Comparison of ENCODE assay signal across 1 cellular context in the genomic region with DNA sequence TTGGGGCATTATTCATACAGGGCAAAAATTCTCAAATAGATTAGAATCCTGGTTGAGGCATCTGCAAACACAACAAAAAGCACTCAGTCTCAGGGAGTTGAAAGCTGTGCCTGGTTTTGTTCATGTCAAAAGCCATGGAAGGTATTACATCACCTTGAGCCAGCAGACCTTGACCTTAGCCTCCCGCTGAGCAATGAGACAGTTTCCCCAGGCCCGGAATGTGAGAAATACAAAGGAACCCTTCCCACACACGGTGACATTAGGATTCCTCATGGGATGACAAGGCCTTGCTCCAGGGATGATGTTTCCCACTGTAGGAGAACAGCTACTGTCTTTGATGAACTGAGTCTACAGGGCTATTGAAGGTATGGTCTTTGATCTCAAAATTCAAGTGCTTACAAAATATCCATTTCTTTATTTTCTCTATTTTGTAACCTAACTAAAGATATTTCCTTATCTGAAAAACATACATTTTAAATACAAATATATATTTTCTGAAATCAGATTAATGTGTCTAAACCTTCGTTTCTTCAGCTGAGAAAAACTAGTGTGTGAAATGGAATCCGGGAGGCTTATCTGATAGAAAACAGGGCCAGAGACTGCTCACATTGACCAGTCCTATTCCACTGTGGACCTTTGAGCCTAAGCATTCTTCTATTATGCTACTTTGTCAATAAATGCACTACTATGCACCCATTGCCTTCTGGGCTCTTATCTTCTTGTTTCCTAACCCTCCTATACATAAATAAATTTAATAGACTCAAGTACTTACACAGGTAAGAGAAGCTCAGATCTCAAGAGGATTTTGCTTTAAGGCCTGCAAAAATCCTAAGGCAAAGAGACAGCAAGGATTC.
A peak's percentile ranks its signal among the peaks of the same experiment; 100 is the strongest.
TF ChIP-seq lines count a peak whose summit lies in the region.

No MANE protein-coding gene starts in this region.

TF ChIP-seq in HepG2, 621 proteins besides CTCF, POLR2A, EP300 and RAD21 (continued from another document and continues in another):
- TF ChIP-seq, protein P1, sequence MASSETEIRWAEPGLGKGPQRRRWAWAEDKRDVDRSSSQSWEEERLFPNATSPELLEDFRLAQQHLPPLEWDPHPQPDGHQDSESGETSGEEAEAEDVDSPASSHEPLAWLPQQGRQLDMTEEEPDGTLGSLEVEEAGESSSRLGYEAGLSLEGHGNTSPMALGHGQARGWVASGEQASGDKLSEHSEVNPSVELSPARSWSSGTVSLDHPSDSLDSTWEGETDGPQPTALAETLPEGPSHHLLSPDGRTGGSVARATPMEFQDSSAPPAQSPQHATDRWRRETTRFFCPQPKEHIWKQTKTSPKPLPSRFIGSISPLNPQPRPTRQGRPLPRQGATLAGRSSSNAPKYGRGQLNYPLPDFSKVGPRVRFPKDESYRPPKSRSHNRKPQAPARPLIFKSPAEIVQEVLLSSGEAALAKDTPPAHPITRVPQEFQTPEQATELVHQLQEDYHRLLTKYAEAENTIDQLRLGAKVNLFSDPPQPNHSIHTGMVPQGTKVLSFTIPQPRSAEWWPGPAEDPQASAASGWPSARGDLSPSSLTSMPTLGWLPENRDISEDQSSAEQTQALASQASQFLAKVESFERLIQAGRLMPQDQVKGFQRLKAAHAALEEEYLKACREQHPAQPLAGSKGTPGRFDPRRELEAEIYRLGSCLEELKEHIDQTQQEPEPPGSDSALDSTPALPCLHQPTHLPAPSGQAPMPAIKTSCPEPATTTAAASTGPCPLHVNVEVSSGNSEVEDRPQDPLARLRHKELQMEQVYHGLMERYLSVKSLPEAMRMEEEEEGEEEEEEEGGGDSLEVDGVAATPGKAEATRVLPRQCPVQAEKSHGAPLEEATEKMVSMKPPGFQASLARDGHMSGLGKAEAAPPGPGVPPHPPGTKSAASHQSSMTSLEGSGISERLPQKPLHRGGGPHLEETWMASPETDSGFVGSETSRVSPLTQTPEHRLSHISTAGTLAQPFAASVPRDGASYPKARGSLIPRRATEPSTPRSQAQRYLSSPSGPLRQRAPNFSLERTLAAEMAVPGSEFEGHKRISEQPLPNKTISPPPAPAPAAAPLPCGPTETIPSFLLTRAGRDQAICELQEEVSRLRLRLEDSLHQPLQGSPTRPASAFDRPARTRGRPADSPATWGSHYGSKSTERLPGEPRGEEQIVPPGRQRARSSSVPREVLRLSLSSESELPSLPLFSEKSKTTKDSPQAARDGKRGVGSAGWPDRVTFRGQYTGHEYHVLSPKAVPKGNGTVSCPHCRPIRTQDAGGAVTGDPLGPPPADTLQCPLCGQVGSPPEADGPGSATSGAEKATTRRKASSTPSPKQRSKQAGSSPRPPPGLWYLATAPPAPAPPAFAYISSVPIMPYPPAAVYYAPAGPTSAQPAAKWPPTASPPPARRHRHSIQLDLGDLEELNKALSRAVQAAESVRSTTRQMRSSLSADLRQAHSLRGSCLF (CRISPR knock-in tag; IDR thresholded peaks at IDR 0.05; ENCODE audit: borderline replicate concordance), result no peak
- no peak for TF ChIP-seq SNRNP70 (IDR thresholded peaks at IDR 0.05; ENCODE audit: low read depth, low read length)
- TF ChIP-seq, protein P2, sequence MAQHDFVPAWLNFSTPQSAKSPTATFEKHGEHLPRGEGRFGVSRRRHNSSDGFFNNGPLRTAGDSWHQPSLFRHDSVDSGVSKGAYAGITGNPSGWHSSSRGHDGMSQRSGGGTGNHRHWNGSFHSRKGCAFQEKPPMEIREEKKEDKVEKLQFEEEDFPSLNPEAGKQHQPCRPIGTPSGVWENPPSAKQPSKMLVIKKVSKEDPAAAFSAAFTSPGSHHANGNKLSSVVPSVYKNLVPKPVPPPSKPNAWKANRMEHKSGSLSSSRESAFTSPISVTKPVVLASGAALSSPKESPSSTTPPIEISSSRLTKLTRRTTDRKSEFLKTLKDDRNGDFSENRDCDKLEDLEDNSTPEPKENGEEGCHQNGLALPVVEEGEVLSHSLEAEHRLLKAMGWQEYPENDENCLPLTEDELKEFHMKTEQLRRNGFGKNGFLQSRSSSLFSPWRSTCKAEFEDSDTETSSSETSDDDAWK (CRISPR knock-in tag; IDR thresholded peaks at IDR 0.05), result no peak
- no peak for TF ChIP-seq ZNF670 (CRISPR knock-in tag; IDR thresholded peaks at IDR 0.05; ENCODE audit: borderline replicate concordance)
- TF ChIP-seq EEA1 (CRISPR knock-in tag; IDR thresholded peaks at IDR 0.05; ENCODE audit: borderline replicate concordance), result no peak
- 0 out of 2 replicates have a peak, but pooled peaks have one; percentile 44 for TF ChIP-seq SSRP1 (CRISPR knock-in tag; IDR thresholded peaks at IDR 0.05)
- TF ChIP-seq ZNF383 (CRISPR knock-in tag; IDR thresholded peaks at IDR 0.05; ENCODE audit: borderline replicate concordance), result no peak
- no peak for TF ChIP-seq ZNF354B (CRISPR knock-in tag; IDR thresholded peaks at IDR 0.05)
- TF ChIP-seq HHEX (CRISPR knock-in tag; IDR thresholded peaks at IDR 0.05), result peak; percentile 57; the same call in 1 of the 2 replicates
- TF ChIP-seq RCOR2 (CRISPR knock-in tag; IDR thresholded peaks at IDR 0.05), result peak; percentile 80
- TF ChIP-seq FOXK1 (CRISPR knock-in tag; IDR thresholded peaks at IDR 0.05; ENCODE audit: borderline replicate concordance, low read depth), result peak; percentile 87
- TF ChIP-seq, protein P3, sequence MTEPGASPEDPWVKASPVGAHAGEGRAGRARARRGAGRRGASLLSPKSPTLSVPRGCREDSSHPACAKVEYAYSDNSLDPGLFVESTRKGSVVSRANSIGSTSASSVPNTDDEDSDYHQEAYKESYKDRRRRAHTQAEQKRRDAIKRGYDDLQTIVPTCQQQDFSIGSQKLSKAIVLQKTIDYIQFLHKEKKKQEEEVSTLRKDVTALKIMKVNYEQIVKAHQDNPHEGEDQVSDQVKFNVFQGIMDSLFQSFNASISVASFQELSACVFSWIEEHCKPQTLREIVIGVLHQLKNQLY (CRISPR knock-in tag; IDR thresholded peaks at IDR 0.05), result peak; percentile 66; the same call in 1 of the 2 replicates
- TF ChIP-seq RFX5 (IDR thresholded peaks at IDR 0.05; ENCODE audit: low read depth, low read length), result no peak
- TF ChIP-seq ZNF205 (CRISPR knock-in tag; IDR thresholded peaks at IDR 0.05), result no peak
- no peak for TF ChIP-seq FOXP1 (IDR thresholded peaks at IDR 0.05)
- TF ChIP-seq FOXP1 (CRISPR knock-in tag; IDR thresholded peaks at IDR 0.05), result peak; percentile 78; the same call in 1 of the 2 replicates
- no peak for TF ChIP-seq RAD51 (IDR thresholded peaks at IDR 0.05; ENCODE audit: borderline replicate concordance)
- TF ChIP-seq, protein P4, sequence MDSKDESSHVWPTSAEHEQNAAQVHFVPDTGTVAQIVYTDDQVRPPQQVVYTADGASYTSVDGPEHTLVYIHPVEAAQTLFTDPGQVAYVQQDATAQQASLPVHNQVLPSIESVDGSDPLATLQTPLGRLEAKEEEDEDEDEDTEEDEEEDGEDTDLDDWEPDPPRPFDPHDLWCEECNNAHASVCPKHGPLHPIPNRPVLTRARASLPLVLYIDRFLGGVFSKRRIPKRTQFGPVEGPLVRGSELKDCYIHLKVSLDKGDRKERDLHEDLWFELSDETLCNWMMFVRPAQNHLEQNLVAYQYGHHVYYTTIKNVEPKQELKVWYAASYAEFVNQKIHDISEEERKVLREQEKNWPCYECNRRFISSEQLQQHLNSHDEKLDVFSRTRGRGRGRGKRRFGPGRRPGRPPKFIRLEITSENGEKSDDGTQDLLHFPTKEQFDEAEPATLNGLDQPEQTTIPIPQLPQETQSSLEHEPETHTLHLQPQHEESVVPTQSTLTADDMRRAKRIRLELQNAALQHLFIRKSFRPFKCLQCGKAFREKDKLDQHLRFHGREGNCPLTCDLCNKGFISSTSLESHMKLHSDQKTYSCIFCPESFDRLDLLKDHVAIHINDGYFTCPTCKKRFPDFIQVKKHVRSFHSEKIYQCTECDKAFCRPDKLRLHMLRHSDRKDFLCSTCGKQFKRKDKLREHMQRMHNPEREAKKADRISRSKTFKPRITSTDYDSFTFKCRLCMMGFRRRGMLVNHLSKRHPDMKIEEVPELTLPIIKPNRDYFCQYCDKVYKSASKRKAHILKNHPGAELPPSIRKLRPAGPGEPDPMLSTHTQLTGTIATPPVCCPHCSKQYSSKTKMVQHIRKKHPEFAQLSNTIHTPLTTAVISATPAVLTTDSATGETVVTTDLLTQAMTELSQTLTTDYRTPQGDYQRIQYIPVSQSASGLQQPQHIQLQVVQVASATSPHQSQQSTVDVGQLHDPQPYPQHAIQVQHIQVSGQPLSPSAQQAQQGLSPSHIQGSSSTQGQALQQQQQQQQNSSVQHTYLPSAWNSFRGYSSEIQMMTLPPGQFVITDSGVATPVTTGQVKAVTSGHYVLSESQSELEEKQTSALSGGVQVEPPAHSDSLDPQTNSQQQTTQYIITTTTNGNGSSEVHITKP (CRISPR knock-in tag; IDR thresholded peaks at IDR 0.05; ENCODE audit: low read depth), result peak; percentile 57; the same call in 1 of the 2 replicates
- no peak for TF ChIP-seq ZNF510 (CRISPR knock-in tag; IDR thresholded peaks at IDR 0.05; ENCODE audit: low read depth)
- peak; percentile 50; the same call in 1 of the 2 replicates for TF ChIP-seq YEATS2 (CRISPR knock-in tag; IDR thresholded peaks at IDR 0.05; ENCODE audit: borderline replicate concordance)
- TF ChIP-seq ELF4 (CRISPR knock-in tag; IDR thresholded peaks at IDR 0.05; ENCODE audit: borderline replicate concordance), result no peak
- peak; percentile 96 for TF ChIP-seq GATAD2A (CRISPR knock-in tag; IDR thresholded peaks at IDR 0.05)
- no peak for TF ChIP-seq FUBP1 (CRISPR knock-in tag; IDR thresholded peaks at IDR 0.05; ENCODE audit: borderline replicate concordance)
- no peak for TF ChIP-seq ZNF256 (CRISPR knock-in tag; conservative IDR thresholded peaks at IDR 0.05)
- peak; percentile 70 for TF ChIP-seq SOX13 (IDR thresholded peaks at IDR 0.05)
- peak in 1 of 2 experiments; percentile 97; a peak in 2 of 4 replicates for TF ChIP-seq SOX13 (CRISPR knock-in tag; conservative IDR thresholded peaks at IDR 0.05 in 1 of 2, IDR thresholded peaks at IDR 0.05 in 1 of 2)
- peak; percentile 53 for TF ChIP-seq GATAD1 (CRISPR knock-in tag; IDR thresholded peaks at IDR 0.05)
- TF ChIP-seq ARNT (IDR thresholded peaks at IDR 0.05), result no peak
- TF ChIP-seq HMGA1 (CRISPR knock-in tag; conservative IDR thresholded peaks at IDR 0.05), result no peak
- TF ChIP-seq ZNF276 (CRISPR knock-in tag; IDR thresholded peaks at IDR 0.05; ENCODE audit: low read depth), result no peak
- TF ChIP-seq, protein P5, sequence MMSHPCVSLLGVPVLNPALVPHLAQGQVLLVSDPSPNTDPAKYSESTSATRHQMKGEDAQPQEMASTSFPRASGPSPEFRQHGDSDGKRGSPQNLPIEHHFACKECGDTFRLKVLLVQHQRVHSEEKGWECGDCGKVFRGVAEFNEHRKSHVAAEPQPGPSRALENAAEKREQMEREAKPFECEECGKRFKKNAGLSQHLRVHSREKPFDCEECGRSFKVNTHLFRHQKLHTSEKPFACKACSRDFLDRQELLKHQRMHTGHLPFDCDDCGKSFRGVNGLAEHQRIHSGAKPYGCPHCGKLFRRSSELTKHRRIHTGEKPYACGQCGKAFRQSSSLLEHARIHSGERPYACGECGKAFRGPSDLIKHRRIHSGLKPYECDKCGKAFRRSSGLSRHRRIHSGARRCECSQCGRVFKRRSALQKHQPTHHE (CRISPR knock-in tag; IDR thresholded peaks at IDR 0.05; ENCODE audit: borderline replicate concordance), result no peak
- no peak for TF ChIP-seq ZNF253 (CRISPR knock-in tag; IDR thresholded peaks at IDR 0.05; ENCODE audit: borderline replicate concordance)
- no peak for TF ChIP-seq HNRNPLL (IDR thresholded peaks at IDR 0.05; ENCODE audit: low read depth, low read length, poor library complexity, severe bottlenecking)
- TF ChIP-seq TBX3 (IDR thresholded peaks at IDR 0.05; ENCODE audit: borderline replicate concordance), result peak; percentile 41; the same call in 1 of the 2 replicates
- TF ChIP-seq POLR2G (IDR thresholded peaks at IDR 0.05; ENCODE audit: low read depth, low read length), result no peak
- TF ChIP-seq ZNF639 (CRISPR knock-in tag; conservative IDR thresholded peaks at IDR 0.05), result no peak
- TF ChIP-seq ZSCAN5A (CRISPR knock-in tag; IDR thresholded peaks at IDR 0.05; ENCODE audit: borderline replicate concordance), result peak; percentile 62; the same call in 1 of the 2 replicates
- TF ChIP-seq ZNF839 (CRISPR knock-in tag; IDR thresholded peaks at IDR 0.05; ENCODE audit: borderline replicate concordance), result no peak
